In the genomic region with DNA sequence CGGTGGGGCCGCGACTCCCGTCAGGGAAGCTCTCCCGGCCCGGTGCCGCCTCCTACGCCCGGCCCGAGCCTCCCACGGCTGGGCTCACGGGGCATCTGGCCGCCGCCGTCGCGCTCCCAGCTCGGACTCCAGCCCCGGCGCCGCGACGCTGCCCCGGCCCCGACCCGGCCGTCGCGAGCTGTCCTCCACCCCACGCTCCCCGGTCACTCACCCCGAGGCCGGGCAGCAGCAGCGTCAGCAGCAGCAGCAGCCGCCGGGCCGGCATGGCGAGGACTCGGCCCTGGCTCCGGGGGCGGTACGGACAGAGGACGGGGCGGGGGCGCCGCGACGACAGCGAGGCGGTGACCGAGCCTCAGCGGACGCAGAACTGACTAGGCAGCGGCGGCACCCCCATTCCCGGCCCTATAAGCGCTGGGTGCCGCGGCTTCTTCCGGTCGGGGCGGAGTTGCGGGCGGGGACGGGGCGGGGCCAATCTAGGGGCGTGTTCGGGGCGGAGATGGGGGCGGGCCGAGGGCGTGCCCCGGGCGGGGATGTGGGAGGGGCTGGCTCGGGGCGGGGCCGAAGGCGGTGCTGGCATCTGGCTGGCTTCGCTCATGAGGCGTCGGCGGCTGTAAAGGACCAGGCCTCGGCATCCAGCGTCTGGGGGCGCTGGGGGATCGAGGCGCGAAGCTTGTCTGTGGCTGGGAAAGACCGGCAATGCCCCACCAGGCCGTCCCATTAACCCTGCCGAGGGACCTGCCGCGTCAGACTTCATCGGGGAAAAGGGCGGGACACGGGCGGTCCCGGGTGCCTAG, we compare ENCODE assay signal across 8 cellular contexts. TPM values are rescaled to one million over a fixed set of nuclear protein-coding genes. Genes with fewer than 3 reads are reported as not detected.
DNase-seq lines count a peak whose midpoint lies in the region; ATAC-seq and TF ChIP-seq lines count a peak whose summit lies in the region.

A gene (minus strand): TSS at position 380 of the 794 bp plus-strand sequence. CDS start 115 bp downstream, at position 265.

- H3K27ac ChIP-seq in osteoblast (ENCODE audit: low read depth, low read length) (peak within 1 kb of the TSS; percentile 96), temporal lobe (ENCODE audit: low read depth, low read length) (peak within 1 kb of the TSS; percentile 29)

- peaks cover 42% of the 10 kb centered on the region for H3K79me2 ChIP-seq in osteoblast (ENCODE audit: insufficient read depth, low read length)

- H3K27ac Mint-ChIP-seq in activated naive CD4-positive, alpha-beta T cell treated with anti-CD3 and anti-CD28 coated beads, Interleukin-2, amount 50 U/mL, for 72 hours, result peak within 1 kb of the TSS; percentile 90 to 97

- peak within 1 kb of the TSS; percentile 96 for H2AFZ ChIP-seq in osteoblast (ENCODE audit: low read length)

- H4K20me1 ChIP-seq in osteoblast (ENCODE audit: insufficient read depth, low read length), result peaks cover 16% of the 10 kb centered on the region

- peak; percentile 86 to 90 for ATAC-seq in activated naive CD4-positive, alpha-beta T cell treated with anti-CD3 and anti-CD28 coated beads, Interleukin-2, amount 50 U/mL, for 72 hours

- TF ChIP-seq CTCF in HFF-Myc (IDR thresholded peaks at IDR 0.05; ENCODE audit: low read depth, low read length, missing control alignments), result no peak
- no peak for TF ChIP-seq CTCF in osteoblast (IDR thresholded peaks at IDR 0.05; ENCODE audit: extremely low read depth, low read depth, low read length)

- H3K4me2 ChIP-seq in osteoblast (ENCODE audit: insufficient read depth, low read length), result peak within 1 kb of the TSS; percentile 93

- no peaks in the 10 kb centered on the region for H3K9me3 ChIP-seq in osteoblast (ENCODE audit: low read depth, low read length)

- peaks cover 34% of the 10 kb centered on the region for H3K4me1 ChIP-seq in osteoblast (ENCODE audit: insufficient read depth, low read length)

- H3K9me3 Mint-ChIP-seq in activated naive CD4-positive, alpha-beta T cell treated with anti-CD3 and anti-CD28 coated beads, Interleukin-2, amount 50 U/mL, for 72 hours, result no peaks in the 10 kb centered on the region

- H3K36me3 ChIP-seq in osteoblast (ENCODE audit: insufficient read depth, low read length), result no peaks in the 10 kb centered on the region

- no peaks in the 10 kb centered on the region for H3K27me3 ChIP-seq in osteoblast (ENCODE audit: insufficient read depth, low read length)

- H3K4me3 ChIP-seq in GM08714 (ENCODE audit: low read length) (peak within 1 kb of the TSS; percentile 87), HFF-Myc (replicated peaks; ENCODE audit: low read depth, low read length) (peak within 1 kb of the TSS; percentile 71), osteoblast (ENCODE audit: insufficient read depth, low read length) (peak within 1 kb of the TSS; percentile 84)

- peak; percentile 57 for DNase-seq in HFF-Myc (ENCODE audit: extremely low read depth, low read depth)
- peak; percentile 50 for DNase-seq in NCI-H1048 (lab: John Stamatoyannopoulos, UW)
- DNase-seq in SKM-1 treated with dmso at 0.1 percent for 144 hours (lab: John Stamatoyannopoulos, UW; ENCODE audit: unreplicated experiment), result peak; percentile 84
- DNase-seq in activated naive CD4-positive, alpha-beta T cell treated with anti-CD3 and anti-CD28 coated beads, Interleukin-2, amount 50 U/mL, for 72 hours (ENCODE audit: low spot score in 2 of 2), result peak; percentile 85 to 94
- no peak for DNase-seq in glomerular endothelial cell (ENCODE audit: extremely low read depth, low read depth, low spot score)
- peak; percentile 96 for DNase-seq in osteoblast (ENCODE audit: insufficient read length, low spot score, missing footprints)

- peaks cover 6 to 11% of the 10 kb centered on the region in 2 donors for H3K36me3 Mint-ChIP-seq in activated naive CD4-positive, alpha-beta T cell treated with anti-CD3 and anti-CD28 coated beads, Interleukin-2, amount 50 U/mL, for 72 hours

RNA-seq across cellular contexts. Expression of the gene that starts here (rescaled TPM):
- 10 to 100 TPM; 23.7 to 24.1 TPM for total RNA-seq in activated naive CD4-positive, alpha-beta T cell treated with anti-CD3 and anti-CD28 coated beads, Interleukin-2, amount 50 U/mL, for 72 hours
- total RNA-seq in glomerular endothelial cell (9.3 and 19.5 TPM in 2 replicates), osteoblast (12.1 and 12.7 TPM in 2 replicates), temporal lobe (3.4 TPM)
